Comparison of ENCODE assay signal across 8 cellular contexts in genomic region chr5:151063136-151063544, GRCh38. TPM values are rescaled to one million over a fixed set of nuclear protein-coding genes. Genes with fewer than 3 reads are reported as not detected.
A peak's percentile ranks its signal among the peaks of the same experiment; 100 is the strongest.
DNase-seq lines count a peak whose midpoint lies in the region; ATAC-seq and TF ChIP-seq lines count a peak whose summit lies in the region.

No MANE protein-coding gene starts in this region.

- DNase-seq in T-helper 2 cell treated with Interferon-gamma antibody and Interleukin-4, amounts not matched to agents 5 μg/mL and 100 μg/mL, for 36 hours (ENCODE audit: low spot score): no peak
- DNase-seq in T-helper 2 cell (no peak), right atrium auricular region (ENCODE audit: low spot score) (peak; percentile 79), thoracic aorta (ENCODE audit: low spot score) (no peak), DMS114 treated with DMSO at 0.1 percent for 48 hours (lab: John Stamatoyannopoulos, UW; ENCODE audit: unreplicated experiment) (no peak), 8988T (no peak), GOT3 (lab: John Stamatoyannopoulos, UW) (no peak)
- DNase-seq in activated T-helper 2 cell treated with anti-CD3 and anti-CD28 coated beads, Interferon-gamma antibody, Interleukin-2, Interleukin-4, amounts not matched to agents 10 μg/mL and 5 μg/mL and 100 μg/mL, durations not matched to agents 14 hours and 24 hours and 36 hours (ENCODE audit: low spot score): no peak

- H3K4me1 ChIP-seq in right atrium auricular region (peaks cover 0 to 85% of the 10 kb centered on the region in 2 donors), thoracic aorta (ENCODE audit: control insufficient read depth in 1 of 2, low read depth in 2 of 2) (peaks cover 47 to 85% of the 10 kb centered on the region in 2 donors)

- H3K36me3 Mint-ChIP-seq in T-helper 2 cell treated with Interferon-gamma antibody and Interleukin-4, amounts not matched to agents 5 μg/mL and 100 μg/mL, for 36 hours (ENCODE audit: low read depth): peaks cover 48% of the 10 kb centered on the region
- H3K36me3 Mint-ChIP-seq in activated T-helper 2 cell treated with anti-CD3 and anti-CD28 coated beads, Interferon-gamma antibody, Interleukin-2, Interleukin-4, amounts not matched to agents 10 μg/mL and 5 μg/mL and 100 μg/mL, durations not matched to agents 14 hours and 24 hours and 36 hours (ENCODE audit: low read depth): peaks cover 98% of the 10 kb centered on the region

- no peaks in the 10 kb centered on the region for H3K9me3 ChIP-seq in right atrium auricular region
- no peaks in the 10 kb centered on the region for H3K9me3 ChIP-seq in thoracic aorta

- no peaks in the 10 kb centered on the region for H3K9me3 Mint-ChIP-seq in T-helper 2 cell treated with Interferon-gamma antibody and Interleukin-4, amounts not matched to agents 5 μg/mL and 100 μg/mL, for 36 hours
- no peaks in the 10 kb centered on the region for H3K9me3 Mint-ChIP-seq in activated T-helper 2 cell treated with anti-CD3 and anti-CD28 coated beads, Interferon-gamma antibody, Interleukin-2, Interleukin-4, amounts not matched to agents 10 μg/mL and 5 μg/mL and 100 μg/mL, durations not matched to agents 14 hours and 24 hours and 36 hours

- H3K27ac ChIP-seq in right atrium auricular region: peak overlapping the region; percentile 83 to 86
- peak overlapping the region; percentile 62 to 63 for H3K27ac ChIP-seq in thoracic aorta

- H3K36me3 ChIP-seq in right atrium auricular region: peaks cover 31% of the 10 kb centered on the region
- peaks cover 26% of the 10 kb centered on the region for H3K36me3 ChIP-seq in thoracic aorta

- intact Hi-C loops in activated T-helper 2 cell treated with anti-CD3 and anti-CD28 coated beads, Interferon-gamma antibody, Interleukin-2, Interleukin-4, amounts not matched to agents 10 μg/mL and 5 μg/mL and 100 μg/mL, durations not matched to agents 14 hours and 24 hours and 36 hours (cut with micrococcal nuclease): no loop called here

- H3K27ac Mint-ChIP-seq in T-helper 2 cell treated with Interferon-gamma antibody and Interleukin-4, amounts not matched to agents 5 μg/mL and 100 μg/mL, for 36 hours: peak overlapping the region; percentile 29
- peak overlapping the region; percentile 89 for H3K27ac Mint-ChIP-seq in activated T-helper 2 cell treated with anti-CD3 and anti-CD28 coated beads, Interferon-gamma antibody, Interleukin-2, Interleukin-4, amounts not matched to agents 10 μg/mL and 5 μg/mL and 100 μg/mL, durations not matched to agents 14 hours and 24 hours and 36 hours

- no peak for TF ChIP-seq CTCF in right atrium auricular region (IDR thresholded peaks at IDR 0.05)
- no peak for TF ChIP-seq CTCF in thoracic aorta (IDR thresholded peaks at IDR 0.05)

- peaks cover 38% of the 10 kb centered on the region for H3K4me1 Mint-ChIP-seq in T-helper 2 cell treated with Interferon-gamma antibody and Interleukin-4, amounts not matched to agents 5 μg/mL and 100 μg/mL, for 36 hours (ENCODE audit: low read depth)
- H3K4me1 Mint-ChIP-seq in activated T-helper 2 cell treated with anti-CD3 and anti-CD28 coated beads, Interferon-gamma antibody, Interleukin-2, Interleukin-4, amounts not matched to agents 10 μg/mL and 5 μg/mL and 100 μg/mL, durations not matched to agents 14 hours and 24 hours and 36 hours (ENCODE audit: low read depth): peaks cover 79% of the 10 kb centered on the region

- H3K4me3 Mint-ChIP-seq in T-helper 2 cell treated with Interferon-gamma antibody and Interleukin-4, amounts not matched to agents 5 μg/mL and 100 μg/mL, for 36 hours: no peak overlapping the region
- H3K4me3 Mint-ChIP-seq in activated T-helper 2 cell treated with anti-CD3 and anti-CD28 coated beads, Interferon-gamma antibody, Interleukin-2, Interleukin-4, amounts not matched to agents 10 μg/mL and 5 μg/mL and 100 μg/mL, durations not matched to agents 14 hours and 24 hours and 36 hours (ENCODE audit: low read depth): peak overlapping the region; percentile 20

- ATAC-seq in thoracic aorta (ENCODE audit: insufficient number of reproducible peaks, low FRiP score, low read depth): peak; percentile 84

- H3K27me3 Mint-ChIP-seq in T-helper 2 cell treated with Interferon-gamma antibody and Interleukin-4, amounts not matched to agents 5 μg/mL and 100 μg/mL, for 36 hours (ENCODE audit: low read depth): no peaks in the 10 kb centered on the region
- H3K27me3 Mint-ChIP-seq in activated T-helper 2 cell treated with anti-CD3 and anti-CD28 coated beads, Interferon-gamma antibody, Interleukin-2, Interleukin-4, amounts not matched to agents 10 μg/mL and 5 μg/mL and 100 μg/mL, durations not matched to agents 14 hours and 24 hours and 36 hours (ENCODE audit: low read depth): no peaks in the 10 kb centered on the region

- H3K4me3 ChIP-seq in right atrium auricular region (no peak overlapping the region), thoracic aorta (peak overlapping the region; percentile 31)

- H3K27me3 ChIP-seq in right atrium auricular region (no peaks in the 10 kb centered on the region), thoracic aorta (replicated peaks; ENCODE audit: insufficient read depth) (no peaks in the 10 kb centered on the region)

RNA-seq across cellular contexts. Expression of gene TNIP1, which starts 17.7 kb away (rescaled TPM):
- total RNA-seq in activated T-helper 2 cell treated with anti-CD3 and anti-CD28 coated beads, Interferon-gamma antibody, Interleukin-2, Interleukin-4, amounts not matched to agents 10 μg/mL and 5 μg/mL and 100 μg/mL, durations not matched to agents 14 hours and 24 hours and 36 hours: 473 and 477 TPM in 2 replicates
- total RNA-seq in right atrium auricular region: 10 to 100 TPM; 68.9 to 92.6 TPM
- 100 to 1,000 TPM in 1 of 2 donors, 10 to 100 TPM in 1; 77.4 to 103 TPM for total RNA-seq in thoracic aorta

RNA-seq across cellular contexts. Expression of gene GPX3, which starts 42.7 kb away (rescaled TPM):
- 0.46 TPM in 1 of 2 replicates, not detected in the other for total RNA-seq in activated T-helper 2 cell treated with anti-CD3 and anti-CD28 coated beads, Interferon-gamma antibody, Interleukin-2, Interleukin-4, amounts not matched to agents 10 μg/mL and 5 μg/mL and 100 μg/mL, durations not matched to agents 14 hours and 24 hours and 36 hours
- 1,000 to 10,000 TPM; 2,222 to 2,480 TPM for total RNA-seq in right atrium auricular region
- 1,000 to 10,000 TPM; 1,240 to 1,874 TPM for total RNA-seq in thoracic aorta

Comparison
In these comparisons a context has a peak if more than half of its experiments do, and no peak if none do; other contexts are left out.
1. RNA of gene GPX3, which starts 42.7 kb away (total RNA-seq): 2,222 to 2,480 TPM in right atrium auricular region and 1,240 to 1,874 TPM in thoracic aorta; 0.46 TPM in activated T-helper 2 cell treated with anti-CD3 and anti-CD28 coated beads, Interferon-gamma antibody, Interleukin-2, Interleukin-4, amounts not matched to agents 10 μg/mL and 5 μg/mL and 100 μg/mL, durations not matched to agents 14 hours and 24 hours and 36 hours; every median in the first group is over 100 times any median in the second.